8 cellular contexts compared by ENCODE assay signal in the genomic region with DNA sequence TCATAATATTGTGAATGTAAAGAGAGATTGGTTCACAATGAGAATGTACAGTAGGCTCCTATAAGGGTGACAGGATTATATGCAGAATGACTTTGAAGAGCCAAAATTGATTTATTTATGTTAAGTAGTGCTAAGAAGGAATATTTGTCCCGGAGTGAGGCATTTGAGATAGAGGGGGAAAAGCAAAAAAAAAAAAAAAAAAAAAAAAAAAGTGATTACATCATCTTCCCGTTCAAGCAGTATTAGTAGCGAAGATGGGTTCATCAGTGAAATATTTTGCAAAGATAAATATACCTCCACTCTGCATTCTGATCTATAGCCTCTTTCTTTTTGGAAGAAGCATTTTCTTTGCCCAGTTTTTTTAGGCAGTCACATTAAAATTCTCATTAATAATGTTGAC.
DNase-seq lines count a peak whose midpoint lies in the region; TF ChIP-seq lines count a peak whose summit lies in the region.

No MANE protein-coding gene starts in this region.

- H3K27me3 ChIP-seq in adipocyte (replicated peaks; ENCODE audit: control insufficient read depth, insufficient read depth, low read length) (no peaks in the 10 kb centered on the region), liver (ENCODE audit: control insufficient read depth in 4 of 4, insufficient read depth in 4 of 4, low read length in 3 of 4) (no peaks in the 10 kb centered on the region), subcutaneous abdominal adipose tissue (ENCODE audit: control insufficient read depth in 5 of 5, insufficient read depth in 4 of 5, low read length in 5 of 5) (no peaks in the 10 kb centered on the region), tibial nerve (no peaks in the 10 kb centered on the region), WERI-Rb-1 (ENCODE audit: insufficient read depth, low read depth, severe bottlenecking) (no peaks in the 10 kb centered on the region)

- peak overlapping the region; percentile 86 for H3K9ac ChIP-seq in adipocyte (ENCODE audit: low read length)
- peak overlapping the region; percentile 84 to 90 for H3K9ac ChIP-seq in liver (ENCODE audit: low read depth in 1 of 2, low read length in 2 of 2)
- peak overlapping the region in 4 of 5 donors; percentile 70 to 96 (median 88) for H3K9ac ChIP-seq in subcutaneous abdominal adipose tissue (ENCODE audit: low read length in 5 of 5)

- H3K4me3 ChIP-seq in adipocyte (ENCODE audit: low read length) (peak overlapping the region; percentile 85), liver (ENCODE audit: low read depth in 1 of 3, low read length in 3 of 3) (peak overlapping the region; percentile 35 to 71 (median 65)), subcutaneous abdominal adipose tissue (ENCODE audit: low read depth in 1 of 5, low read length in 5 of 5) (peak overlapping the region; percentile 65 to 97 (median 70)), tibial nerve (no peak overlapping the region), WERI-Rb-1 (ENCODE audit: low read depth, low read length) (no peak overlapping the region)

- peaks cover 47% of the 10 kb centered on the region for H3K36me3 Mint-ChIP-seq in activated CD4-positive, alpha-beta T cell treated with anti-CD3 and anti-CD28 coated beads, Interleukin-2, amount 10 ng/mL, durations not matched to agents 7 days and 5 days (ENCODE audit: low read depth)

- no peaks in the 10 kb centered on the region for H3K27me3 Mint-ChIP-seq in activated CD4-positive, alpha-beta T cell treated with anti-CD3 and anti-CD28 coated beads, Interleukin-2, amount 10 ng/mL, durations not matched to agents 7 days and 5 days

- no peak for DNase-seq in activated CD4-positive, alpha-beta T cell treated with anti-CD3 and anti-CD28 coated beads, Interleukin-2, amount 10 ng/mL, durations not matched to agents 7 days and 5 days
- DNase-seq in activated CD4-positive, alpha-beta T cell treated with anti-CD3 and anti-CD28 coated beads, Interleukin-2, amount 50 U/mL, for 1 hour: no peak
- DNase-seq in adipocyte (ENCODE audit: low read depth): no peak
- no peak for DNase-seq in tibial nerve (ENCODE audit: low spot score in 2 of 2)
- no peak for DNase-seq in NCI-H2107 (lab: John Stamatoyannopoulos, UW)
- DNase-seq in WERI-Rb-1: no peak

- H3K27ac ChIP-seq in liver (ENCODE audit: low read depth in 1 of 2, low read length in 2 of 2) (peak overlapping the region; percentile 85 to 94), subcutaneous abdominal adipose tissue (ENCODE audit: low read depth, low read length) (peak overlapping the region; percentile 90), tibial nerve (peak overlapping the region in 2 of 4 donors; percentile 84 to 88), WERI-Rb-1 (no peak overlapping the region)

- H3K36me3 ChIP-seq in adipocyte (ENCODE audit: control insufficient read depth, insufficient read depth, low read length, severe bottlenecking) (peaks cover 54% of the 10 kb centered on the region), liver (ENCODE audit: control insufficient read depth in 4 of 4, insufficient read depth in 3 of 4, low read depth in 1 of 4, low read length in 3 of 4) (peaks cover 1 to 23% (median 23%) of the 10 kb centered on the region in 4 donors), subcutaneous abdominal adipose tissue (ENCODE audit: control insufficient read depth in 5 of 5, insufficient read depth in 5 of 5, low read length in 5 of 5) (peaks cover 16 to 28% (median 21%) of the 10 kb centered on the region in 5 donors), tibial nerve (peaks cover 2 to 31% (median 11%) of the 10 kb centered on the region in 3 donors), WERI-Rb-1 (peaks cover 13% of the 10 kb centered on the region)

- H3K9me3 ChIP-seq in adipocyte (ENCODE audit: control insufficient read depth, low read length): no peaks in the 10 kb centered on the region
- H3K9me3 ChIP-seq in liver (ENCODE audit: control insufficient read depth in 4 of 4, low read length in 3 of 4): no peaks in the 10 kb centered on the region
- H3K9me3 ChIP-seq in subcutaneous abdominal adipose tissue (ENCODE audit: control insufficient read depth in 5 of 5, low read length in 5 of 5): no peaks in the 10 kb centered on the region
- H3K9me3 ChIP-seq in tibial nerve: no peaks in the 10 kb centered on the region
- H3K9me3 ChIP-seq in WERI-Rb-1 (ENCODE audit: severe bottlenecking): no peaks in the 10 kb centered on the region

- no peak for TF ChIP-seq EP300 in tibial nerve (IDR thresholded peaks at IDR 0.05)

- POLR2A ChIA-PET in activated CD4-positive, alpha-beta T cell treated with anti-CD3 and anti-CD28 coated beads, Interleukin-2, amount 10 ng/mL, durations not matched to agents 7 days and 5 days (lab: Charles Lee): no interaction called here

- H3K4me1 ChIP-seq in adipocyte (ENCODE audit: control insufficient read depth, insufficient read depth, low read length) (peaks cover 76% of the 10 kb centered on the region), liver (ENCODE audit: control insufficient read depth in 4 of 4, insufficient read depth in 4 of 4, low read length in 3 of 4) (peaks cover 8 to 53% (median 41%) of the 10 kb centered on the region in 4 donors), subcutaneous abdominal adipose tissue (ENCODE audit: control insufficient read depth in 5 of 5, insufficient read depth in 5 of 5, low read length in 5 of 5) (peaks cover 12 to 54% (median 43%) of the 10 kb centered on the region in 5 donors), tibial nerve (peaks cover 0 to 90% (median 69%) of the 10 kb centered on the region in 4 donors)

- H3K4me3 Mint-ChIP-seq in activated CD4-positive, alpha-beta T cell treated with anti-CD3 and anti-CD28 coated beads, Interleukin-2, amount 10 ng/mL, durations not matched to agents 7 days and 5 days: peak overlapping the region; percentile 77

- WGBS in liver: 23% methylated on average over 3 of the region's 3 CpGs
- 39 to 53% methylated on average over 3 of the region's 3 CpGs for WGBS in tibial nerve, 2 donors

- peak overlapping the region; percentile 71 for H3K27ac Mint-ChIP-seq in activated CD4-positive, alpha-beta T cell treated with anti-CD3 and anti-CD28 coated beads, Interleukin-2, amount 10 ng/mL, durations not matched to agents 7 days and 5 days

- TF ChIP-seq POLR2A in tibial nerve (IDR thresholded peaks at IDR 0.05): no peak

- no peak for TF ChIP-seq RAD21 in liver (IDR thresholded peaks at IDR 0.05)

- no peaks in the 10 kb centered on the region for H3K9me3 Mint-ChIP-seq in activated CD4-positive, alpha-beta T cell treated with anti-CD3 and anti-CD28 coated beads, Interleukin-2, amount 10 ng/mL, durations not matched to agents 7 days and 5 days

- CTCF ChIA-PET in activated CD4-positive, alpha-beta T cell treated with anti-CD3 and anti-CD28 coated beads, Interleukin-2, amount 10 ng/mL, durations not matched to agents 7 days and 5 days (lab: Charles Lee): no interaction called here

- no peak for TF ChIP-seq CTCF in liver (IDR thresholded peaks at IDR 0.05; ENCODE audit: low read depth, low read length, missing input control)
- no peak for TF ChIP-seq CTCF in tibial nerve (IDR thresholded peaks at IDR 0.05)
- TF ChIP-seq CTCF in WERI-Rb-1 (IDR thresholded peaks at IDR 0.05; ENCODE audit: low read depth, low read length): no peak

- H3K4me1 Mint-ChIP-seq in activated CD4-positive, alpha-beta T cell treated with anti-CD3 and anti-CD28 coated beads, Interleukin-2, amount 10 ng/mL, durations not matched to agents 7 days and 5 days: peaks cover 75% of the 10 kb centered on the region

TF ChIP-seq in liver, 16 proteins besides CTCF, POLR2A, EP300 and RAD21:
- TF ChIP-seq RXRA (IDR thresholded peaks at IDR 0.05) (no peak), HNF4A (conservative IDR thresholded peaks at IDR 0.05) (no peak), EGR1 (IDR thresholded peaks at IDR 0.05; ENCODE audit: low read depth in 2 of 2) (no peak), SP1 (IDR thresholded peaks at IDR 0.05) (no peak), FOXA1 (IDR thresholded peaks at IDR 0.05) (no peak)
- TF ChIP-seq, protein P1, sequence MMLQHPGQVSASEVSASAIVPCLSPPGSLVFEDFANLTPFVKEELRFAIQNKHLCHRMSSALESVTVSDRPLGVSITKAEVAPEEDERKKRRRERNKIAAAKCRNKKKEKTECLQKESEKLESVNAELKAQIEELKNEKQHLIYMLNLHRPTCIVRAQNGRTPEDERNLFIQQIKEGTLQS (IDR thresholded peaks at IDR 0.05): peak; percentile 10

Comparison
In these comparisons a context has a peak if more than half of its experiments do, and no peak if none do; other contexts are left out.
1. H3K4me3 ChIP-seq: peak in adipocyte (single experiment), liver (3 of 3) and subcutaneous abdominal adipose tissue (5 of 5); none in tibial nerve (0 of 4) and WERI-Rb-1 (single experiment).
2. Peak in every context shown above with its lines, with median percentiles within 50 percentile points of each other: H3K9ac ChIP-seq.